Comparison of ENCODE assay signal across 21 cellular contexts in genomic region chr14:72514660-72515025, GRCh38.
DNase-seq lines count a peak whose midpoint lies in the region; ATAC-seq and TF ChIP-seq lines count a peak whose summit lies in the region.
"Had no signal": no experiment of that assay in that cellular context is flagged by ENCODE, and none has a peak within 500 bp of the region (broad histone marks: within the 10 kb centered on the region; RNA-seq: fewer than 3 reads in every experiment).

No MANE protein-coding gene starts in this region.

- peaks cover 4% of the 10 kb centered on the region for H3K9me3 Mint-ChIP-seq in T-helper 1 cell treated with Interleukin-12 subunit alpha and Interleukin-12 subunit beta and Interleukin-4 antibody, amounts not matched to agents 30 μg/mL and 1 μg/mL, for 36 hours
- H3K9me3 Mint-ChIP-seq: CD8-positive, alpha-beta T cell had no signal

- no peak overlapping the region for H3K23ac ChIP-seq in mesenchymal stem cell (ENCODE audit: low read length in 2 of 2)

- H3K27me3 ChIP-seq in MM.1S (replicated peaks; ENCODE audit: insufficient read depth, low read length) (no peaks in the 10 kb centered on the region), mesenchymal stem cell (ENCODE audit: control insufficient read depth in 1 of 2, insufficient read depth in 1 of 2, low read length in 2 of 2) (peaks cover 17 to 30% of the 10 kb centered on the region in 2 experiments), HAP-1 (ENCODE audit: low read depth) (peaks cover 20% of the 10 kb centered on the region)
- H3K27me3 ChIP-seq: SJCRH30 had no signal

- H3K4me3 Mint-ChIP-seq in T-helper 1 cell treated with Interleukin-12 subunit alpha and Interleukin-12 subunit beta and Interleukin-4 antibody, amounts not matched to agents 30 μg/mL and 1 μg/mL, for 36 hours: no peak overlapping the region
- H3K4me3 Mint-ChIP-seq: CD8-positive, alpha-beta T cell had no signal

- H2BK15ac ChIP-seq in mesenchymal stem cell (ENCODE audit: low read depth, poor library complexity, severe bottlenecking): no peak overlapping the region

- H3K4me1 Mint-ChIP-seq in T-helper 1 cell treated with Interleukin-12 subunit alpha and Interleukin-12 subunit beta and Interleukin-4 antibody, amounts not matched to agents 30 μg/mL and 1 μg/mL, for 36 hours (ENCODE audit: low read depth): peaks cover 60% of the 10 kb centered on the region

- H2BK5ac ChIP-seq in mesenchymal stem cell (ENCODE audit: low read depth, low read length, poor library complexity, severe bottlenecking): no peak overlapping the region

- peaks cover 25% of the 10 kb centered on the region for H3F3A ChIP-seq in MM.1S (ENCODE audit: insufficient read depth, low read length)

- H4K8ac ChIP-seq in mesenchymal stem cell (ENCODE audit: low read length): no peak overlapping the region

- H3K79me2 ChIP-seq in MM.1S (ENCODE audit: low read length): no peaks in the 10 kb centered on the region

- peak overlapping the region; percentile 27 for H3K27ac Mint-ChIP-seq in T-helper 1 cell treated with Interleukin-12 subunit alpha and Interleukin-12 subunit beta and Interleukin-4 antibody, amounts not matched to agents 30 μg/mL and 1 μg/mL, for 36 hours
- H3K27ac Mint-ChIP-seq: CD8-positive, alpha-beta T cell had no signal

- intact Hi-C loops in cardiac septum (cut with DNase I): no loop called here

- no peak for TF ChIP-seq CTCF in MM.1S (IDR thresholded peaks at IDR 0.05; ENCODE audit: low read length)

- H2BK12ac ChIP-seq in mesenchymal stem cell (ENCODE audit: low read length in 2 of 2): no peak overlapping the region

- no peak overlapping the region for H3K14ac ChIP-seq in mesenchymal stem cell (ENCODE audit: low read length in 2 of 2)

- H3K27ac ChIP-seq in MM.1S (ENCODE audit: low read length) (no peak overlapping the region), mesenchymal stem cell (ENCODE audit: low read length, poor library complexity, severe bottlenecking) (peak overlapping the region; percentile 57)
- H3K27ac ChIP-seq: A549, C4-2B, PC-9, SJCRH30 had no signal

- peaks cover 7% of the 10 kb centered on the region for H3K27me3 Mint-ChIP-seq in T-helper 1 cell treated with Interleukin-12 subunit alpha and Interleukin-12 subunit beta and Interleukin-4 antibody, amounts not matched to agents 30 μg/mL and 1 μg/mL, for 36 hours (ENCODE audit: low read depth)

- H2BK120ac ChIP-seq in mesenchymal stem cell (ENCODE audit: low read depth, low read length): no peak overlapping the region

- no peaks in the 10 kb centered on the region for H3K79me1 ChIP-seq in mesenchymal stem cell (replicated peaks; ENCODE audit: low read length, poor library complexity, severe bottlenecking)

- H3K36me3 Mint-ChIP-seq in T-helper 1 cell treated with Interleukin-12 subunit alpha and Interleukin-12 subunit beta and Interleukin-4 antibody, amounts not matched to agents 30 μg/mL and 1 μg/mL, for 36 hours (ENCODE audit: low read depth): peaks cover 11% of the 10 kb centered on the region
- H3K36me3 Mint-ChIP-seq: CD8-positive, alpha-beta T cell had no signal

- no peak for ATAC-seq in GM21515 (IDR thresholded peaks at IDR 0.05; ENCODE audit: unreplicated experiment)
- ATAC-seq: CD8-positive, alpha-beta T cell; Right ventricle myocardium inferior had no signal

- peak overlapping the region; percentile 39; the same call in 1 of the 2 replicates for H3K4me2 ChIP-seq in MM.1S (ENCODE audit: low read depth, low read length)
- no peak overlapping the region for H3K4me2 ChIP-seq in mesenchymal stem cell (ENCODE audit: low read length, poor library complexity, severe bottlenecking)
- H3K4me2 ChIP-seq: A549, PC-9 had no signal

- H4K91ac ChIP-seq in mesenchymal stem cell (ENCODE audit: low read length): no peak overlapping the region

- H3K36me3 ChIP-seq in MM.1S (replicated peaks; ENCODE audit: insufficient read depth, low read length): no peaks in the 10 kb centered on the region
- H3K36me3 ChIP-seq in mesenchymal stem cell (ENCODE audit: control insufficient read depth in 1 of 2, insufficient read depth in 2 of 2, low read depth in 1 of 2, low read length in 2 of 2): no peaks in the 10 kb centered on the region
- H3K36me3 ChIP-seq in HAP-1 (replicated peaks): no peaks in the 10 kb centered on the region
- H3K36me3 ChIP-seq: SJCRH30 had no signal

- DNase-seq in T-helper 1 cell: no peak
- no peak for DNase-seq in MM.1S
- no peak for DNase-seq in mesenchymal stem cell
- no peak for DNase-seq in HAP-1 (ENCODE audit: low spot score in 2 of 2)
- no peak for DNase-seq in NCI-H1048 (lab: John Stamatoyannopoulos, UW)
- no peak for DNase-seq in cardiac septum (ENCODE audit: low spot score)
- DNase-seq: DND-41; NCI-H1105; NCI-H1436 treated with DMSO at 0.1 percent for 48 hours; NCI-H2029; NCI-H345; NCI-H774; NK-92 treated with Interleukin-12 subunit alpha and Interleukin-12 subunit beta, amount 100 ng/mL, for 24 hours; PC-9 had no signal

- peak overlapping the region in 1 of 2 experiments; percentile 11 for H3K18ac ChIP-seq in mesenchymal stem cell (ENCODE audit: low read depth in 1 of 2, low read length in 2 of 2)

- H3K9ac ChIP-seq in MM.1S (ENCODE audit: low read length) (no peak overlapping the region; the same call in 1 of the 2 replicates), mesenchymal stem cell (ENCODE audit: low read length) (no peak overlapping the region)

- H3K4me1 ChIP-seq in MM.1S (ENCODE audit: low read length): peaks cover 49% of the 10 kb centered on the region
- H3K4me1 ChIP-seq in mesenchymal stem cell (ENCODE audit: control insufficient read depth, insufficient read depth, low read depth, low read length): peaks cover 29% of the 10 kb centered on the region
- no peaks in the 10 kb centered on the region for H3K4me1 ChIP-seq in HAP-1
- H3K4me1 ChIP-seq: A549, SJCRH30 had no signal

- H2AK5ac ChIP-seq in mesenchymal stem cell (ENCODE audit: low read length, severe bottlenecking): peak overlapping the region; percentile 83

- no peaks in the 10 kb centered on the region for H3K9me2 ChIP-seq in MM.1S (replicated peaks; ENCODE audit: insufficient read depth, low read length)

- WGBS in mesenchymal stem cell: 78% methylated on average over 5 of the region's 5 CpGs

- no peaks in the 10 kb centered on the region for H3K9me3 ChIP-seq in MM.1S (replicated peaks; ENCODE audit: insufficient read depth, low read length)
- peaks cover 4% of the 10 kb centered on the region for H3K9me3 ChIP-seq in mesenchymal stem cell (ENCODE audit: control insufficient read depth, low read length)
- H3K9me3 ChIP-seq in HAP-1: no peaks in the 10 kb centered on the region
- H3K9me3 ChIP-seq: SJCRH30 had no signal

- no peak overlapping the region for H2AFZ ChIP-seq in MM.1S (ENCODE audit: low read length)
- H2AFZ ChIP-seq in mesenchymal stem cell (ENCODE audit: low read depth, low read length): no peak overlapping the region
- H2AFZ ChIP-seq: PC-9 had no signal

- no peak overlapping the region for H3K4ac ChIP-seq in mesenchymal stem cell (ENCODE audit: low read depth in 1 of 2, low read length in 2 of 2)

- in situ Hi-C loops in HAP-1 (cut with MboI; ENCODE audit: low sequenced_read_pairs): loop anchor here (5.0 to 25.0 kb wide), 2 partner anchors 383 to 948 kb away; partner anchors contain the start of gene NUMB

- H3K4me3 ChIP-seq in MM.1S (ENCODE audit: low read length): no peak overlapping the region
- no peak overlapping the region for H3K4me3 ChIP-seq in mesenchymal stem cell (ENCODE audit: insufficient read depth in 1 of 2, low read depth in 1 of 2, low read length in 2 of 2)
- H3K4me3 ChIP-seq in HAP-1: no peak overlapping the region
- H3K4me3 ChIP-seq: A549, PC-9, SJCRH30 had no signal

- H4K20me1 ChIP-seq in MM.1S (ENCODE audit: insufficient read depth, low read length): no peaks in the 10 kb centered on the region
